In the genomic region with DNA sequence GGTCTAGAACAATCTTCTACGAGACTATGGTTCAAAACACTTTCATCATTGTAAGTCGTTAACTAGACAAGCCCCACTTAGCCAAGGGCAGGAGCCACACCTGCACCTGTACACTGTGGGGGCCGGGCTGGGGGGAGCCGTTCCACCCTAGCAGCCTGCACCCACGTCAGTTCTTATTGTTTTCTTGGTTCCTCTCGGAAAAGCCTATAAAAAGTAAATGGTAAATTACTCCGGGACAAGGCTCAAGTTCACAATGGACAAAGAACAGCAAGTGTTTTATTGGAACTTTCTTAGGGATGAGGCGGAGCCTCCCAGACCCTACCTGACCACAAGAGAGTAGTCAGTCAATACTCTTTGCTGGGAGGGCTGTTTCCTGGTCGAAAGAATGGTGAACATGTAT, we compare ENCODE assay signal across 12 cellular contexts. TPM values are rescaled to one million over a fixed set of nuclear protein-coding genes. Genes with fewer than 3 reads are reported as not detected.
DNase-seq lines count a peak whose midpoint lies in the region; ATAC-seq and TF ChIP-seq lines count a peak whose summit lies in the region.
"Had no signal": no experiment of that assay in that cellular context is flagged by ENCODE, and none has a peak within 500 bp of the region (broad histone marks: within the 10 kb centered on the region; RNA-seq: fewer than 3 reads in every experiment).

No MANE protein-coding gene starts in this region.

- H3K27ac ChIP-seq in heart right ventricle, result peak overlapping the region in 9 of 10 donors; percentile 2 to 95 (median 36)
- H3K27ac ChIP-seq in muscle layer of colon (ENCODE audit: low read depth, low read length), result peak overlapping the region; percentile 0
- no peak overlapping the region for H3K27ac ChIP-seq in upper lobe of right lung
- H3K27ac ChIP-seq: VCaP had no signal

- H3K4me3 ChIP-seq in heart right ventricle, result no peak overlapping the region
- no peak overlapping the region for H3K4me3 ChIP-seq in muscle layer of colon (ENCODE audit: low read depth in 1 of 2, low read length in 2 of 2)
- no peak overlapping the region for H3K4me3 ChIP-seq in upper lobe of right lung

- DNase-seq in heart right ventricle (no peak), cardiac septum (ENCODE audit: low spot score) (no peak), SK-MEL-5 (ENCODE audit: low read depth, low spot score) (peak; percentile 10), upper lobe of right lung (no peak), H4 (ENCODE audit: low spot score) (no peak)
- DNase-seq in activated naive CD4-positive, alpha-beta T cell treated with Interleukin-2 at 50 U/mL for 16 hours, result no peak
- DNase-seq: activated CD8-positive, alpha-beta T cell treated with anti-CD3 and anti-CD28 coated beads, Interleukin-2, amount 10 ng/mL, durations not matched to agents 7 days and 5 days; Caco-2 had no signal

- peaks cover 0 to 5% (median 0%) of the 10 kb centered on the region in 9 donors for H3K36me3 ChIP-seq in heart right ventricle
- H3K36me3 ChIP-seq in muscle layer of colon (ENCODE audit: insufficient read depth, low read length), result no peaks in the 10 kb centered on the region
- H3K36me3 ChIP-seq in upper lobe of right lung, result no peaks in the 10 kb centered on the region

- H3K9me3 ChIP-seq in heart right ventricle, result no peaks in the 10 kb centered on the region
- H3K9me3 ChIP-seq in muscle layer of colon (ENCODE audit: low read length), result no peaks in the 10 kb centered on the region
- no peaks in the 10 kb centered on the region for H3K9me3 ChIP-seq in upper lobe of right lung
- H3K9me3 ChIP-seq: Caco-2 had no signal

- 67 to 72% methylated on average over 9 of the region's 9 CpGs for WGBS in heart right ventricle, 2 donors

- TF ChIP-seq CTCF in heart right ventricle (IDR thresholded peaks at IDR 0.05) (no peak), upper lobe of right lung (IDR thresholded peaks at IDR 0.05) (no peak)

- no peaks in the 10 kb centered on the region for H3K27me3 ChIP-seq in heart right ventricle
- no peaks in the 10 kb centered on the region for H3K27me3 ChIP-seq in muscle layer of colon (ENCODE audit: control insufficient read depth in 1 of 2, insufficient read depth in 2 of 2, low read length in 2 of 2)
- no peaks in the 10 kb centered on the region for H3K27me3 ChIP-seq in upper lobe of right lung

- ATAC-seq in heart right ventricle (peak in 5 of 8 donors; percentile 51 to 75 (median 60)), upper lobe of right lung (peak; percentile 17), GM18867 (IDR thresholded peaks at IDR 0.05; ENCODE audit: unreplicated experiment) (no peak)
- ATAC-seq: activated CD8-positive, alpha-beta T cell treated with anti-CD3 and anti-CD28 coated beads, Interleukin-2, amount 10 ng/mL, durations not matched to agents 7 days and 5 days; activated T-helper 17 cell treated with anti-CD3 and anti-CD28 coated beads, Interleukin-2, amount 50 U/mL, for 72 hours had no signal

- intact Hi-C loops in heart right ventricle (cut with DNase I) (no loop called here), cardiac septum (cut with DNase I) (loop anchor here (10.0 kb wide), 1 partner anchor 1606 kb away; the partner anchor contains the start of gene ZNF236), upper lobe of right lung (cut with DNase I) (no loop called here)

- H3K4me1 ChIP-seq in heart right ventricle (peaks cover 6 to 100% (median 85%) of the 10 kb centered on the region in 9 donors), muscle layer of colon (ENCODE audit: insufficient read depth, low read length) (peaks cover 66% of the 10 kb centered on the region), upper lobe of right lung (peaks cover 51% of the 10 kb centered on the region)

- in situ Hi-C loops in SK-MEL-5 (cut with HindIII; ENCODE audit: low pct_unique_long_range_greater_than_20kb, low sequenced_read_pairs), result no loop called here

- H3K9ac ChIP-seq in muscle layer of colon (ENCODE audit: low read length), result no peak overlapping the region

RNA-seq across cellular contexts. Expression of gene TSHZ1, which starts 7.9 kb away (rescaled TPM):
- total RNA-seq in heart right ventricle (10 to 100 TPM; 13.2 to 22.9 (median 18.3) TPM), cardiac septum (13.3 TPM), upper lobe of right lung (17.3 TPM)
- polyA plus RNA-seq in heart right ventricle, result 10 to 100 TPM in 1 of 2 donors, 1 to 10 TPM in 1; 4.8 to 10.7 TPM
- 3.0 and 4.1 TPM in 2 replicates for total RNA-seq in SK-MEL-5 (2014; rRNA removed; shearing (Covaris generic))
- 8.6 and 12.7 TPM in 2 replicates for polyA plus RNA-seq in SK-MEL-5 (2015; cell fraction: cytosol; rRNA removed)
- polyA plus RNA-seq in SK-MEL-5 (2015; cell fraction: nucleus; rRNA removed), result 4.9 and 7.5 TPM in 2 replicates
- total RNA-seq in H4 (2014; rRNA removed; shearing (Covaris generic)), result 4.8 and 8.9 TPM in 2 replicates

RNA-seq across cellular contexts. Expression of gene PTGR3, which starts 9.6 kb away (rescaled TPM):
- total RNA-seq in heart right ventricle (10 to 100 TPM; 48.5 to 71.3 (median 58.8) TPM), cardiac septum (33.7 TPM), upper lobe of right lung (27.7 TPM)
- 10 to 100 TPM; 10.0 to 19.2 TPM for polyA plus RNA-seq in heart right ventricle
- 7.2 and 10.0 TPM in 2 replicates for total RNA-seq in SK-MEL-5 (2014; rRNA removed; shearing (Covaris generic))
- polyA plus RNA-seq in SK-MEL-5 (2015; cell fraction: cytosol; rRNA removed), result 22.6 and 29.4 TPM in 2 replicates
- polyA plus RNA-seq in SK-MEL-5 (2015; cell fraction: nucleus; rRNA removed), result 29.7 and 30.8 TPM in 2 replicates
- 14.0 and 16.5 TPM in 2 replicates for total RNA-seq in H4 (2014; rRNA removed; shearing (Covaris generic))
